ENCODE assay signal across 3 cellular contexts in genomic region chr11:98137437-98137836, GRCh38.
TF ChIP-seq lines count a peak whose summit lies in the region.

No MANE protein-coding gene starts in this region.

TF ChIP-seq in HepG2, 621 proteins besides CTCF, POLR2A, EP300 and RAD21:
- TF ChIP-seq CEBPB (IDR thresholded peaks at IDR 0.05; ENCODE audit: borderline replicate concordance, low read depth, low read length) (peak; percentile 87), LBX2 (CRISPR knock-in tag; IDR thresholded peaks at IDR 0.05; ENCODE audit: borderline replicate concordance) (no peak)

TF ChIP-seq in K562, 482 proteins besides CTCF, POLR2A, EP300 and RAD21:
- TF ChIP-seq CEBPB (tag; IDR thresholded peaks at IDR 0.05) = peak; percentile 96
- no peak for TF ChIP-seq SIX5 (IDR thresholded peaks at IDR 0.05; ENCODE audit: borderline replicate concordance in 1 of 2, insufficient read depth in 1 of 2, low read depth in 1 of 2, low read length in 2 of 2)
- TF ChIP-seq CEBPG (CRISPR knock-in tag; IDR thresholded peaks at IDR 0.05) = 0 out of 2 replicates have a peak, but pooled peaks have one; percentile 20
- peak; percentile 69 to 99 for TF ChIP-seq CEBPG (tag; conservative IDR thresholded peaks at IDR 0.05 in 1 of 2, IDR thresholded peaks at IDR 0.05 in 1 of 2)
- TF ChIP-seq IRF9 (tag; IDR thresholded peaks at IDR 0.05) = peak; percentile 47; the same call in 1 of the 2 replicates

TF ChIP-seq in H1, 55 proteins besides CTCF, POLR2A, EP300 and RAD21:
- TF ChIP-seq CHD7 (IDR thresholded peaks at IDR 0.05; ENCODE audit: insufficient replicate concordance, low read length) = no peak
- TF ChIP-seq CEBPB (IDR thresholded peaks at IDR 0.05; ENCODE audit: low read depth, low read length) = peak; percentile 95
TF ChIP-seq in H1: peak in this region for 1.
